ENCODE assay signal across 9 cellular contexts in the genomic region with DNA sequence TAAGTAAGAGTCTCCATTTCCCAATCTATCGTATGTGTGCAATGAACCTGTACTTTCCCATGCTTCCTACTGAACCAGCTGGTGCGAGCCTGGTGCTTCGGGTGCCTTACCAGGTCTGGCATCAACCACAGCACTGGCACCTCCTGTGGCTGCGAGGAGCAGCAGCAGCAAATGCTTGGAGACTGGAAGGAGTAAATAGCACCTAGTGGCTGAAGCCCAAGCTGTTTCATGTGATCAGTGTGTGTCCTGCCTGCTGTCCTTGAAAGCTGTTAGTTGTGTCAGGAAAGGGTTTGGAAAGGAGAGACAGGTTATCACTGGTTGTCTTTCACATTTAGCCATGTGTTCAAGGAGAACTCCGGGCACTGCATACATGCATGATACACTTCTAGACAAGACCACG. TPM values are rescaled to one million over a fixed set of nuclear protein-coding genes. Genes with fewer than 3 reads are reported as not detected.
DNase-seq lines count a peak whose midpoint lies in the region; ATAC-seq lines count a peak whose summit lies in the region.
"Had no signal": no experiment of that assay in that cellular context is flagged by ENCODE, and none has a peak within 500 bp of the region (broad histone marks: within the 10 kb centered on the region; RNA-seq: fewer than 3 reads in every experiment).

No MANE protein-coding gene starts in this region.

- no peaks in the 10 kb centered on the region for H3K4me1 Mint-ChIP-seq in activated CD8-positive, alpha-beta memory T cell treated with anti-CD3 and anti-CD28 coated beads, Interleukin-2, amount 10 ng/mL, durations not matched to agents 7 days and 5 days
- H3K4me1 Mint-ChIP-seq in stimulated activated naive CD8-positive, alpha-beta T cell treated with anti-CD3 and anti-CD28 coated beads, Interleukin-15, amount 100 ng/mL, for 72 hours = no peaks in the 10 kb centered on the region

- no peak for ATAC-seq in GM21390 (IDR thresholded peaks at IDR 0.05; ENCODE audit: unreplicated experiment)
- ATAC-seq in GM19463 (IDR thresholded peaks at IDR 0.05; ENCODE audit: unreplicated experiment) = no peak
- no peak for ATAC-seq in activated CD8-positive, alpha-beta memory T cell treated with anti-CD3 and anti-CD28 coated beads, Interleukin-2, amount 10 ng/mL, durations not matched to agents 7 days and 5 days
- no peak for ATAC-seq in stimulated activated naive CD8-positive, alpha-beta T cell treated with anti-CD3 and anti-CD28 coated beads, Interleukin-15, amount 100 ng/mL, for 72 hours

- H3K36me3 Mint-ChIP-seq in activated CD8-positive, alpha-beta memory T cell treated with anti-CD3 and anti-CD28 coated beads, Interleukin-2, amount 10 ng/mL, durations not matched to agents 7 days and 5 days = no peaks in the 10 kb centered on the region

- no peaks in the 10 kb centered on the region for H3K9me3 Mint-ChIP-seq in activated CD8-positive, alpha-beta memory T cell treated with anti-CD3 and anti-CD28 coated beads, Interleukin-2, amount 10 ng/mL, durations not matched to agents 7 days and 5 days (ENCODE audit: low read depth)
- no peaks in the 10 kb centered on the region for H3K9me3 Mint-ChIP-seq in stimulated activated naive CD8-positive, alpha-beta T cell treated with anti-CD3 and anti-CD28 coated beads, Interleukin-15, amount 100 ng/mL, for 72 hours

- CTCF ChIA-PET in activated CD8-positive, alpha-beta memory T cell treated with anti-CD3 and anti-CD28 coated beads, Interleukin-2, amount 10 ng/mL, durations not matched to agents 7 days and 5 days (lab: Charles Lee) = no interaction called here

- H3K4me3 Mint-ChIP-seq in activated CD8-positive, alpha-beta memory T cell treated with anti-CD3 and anti-CD28 coated beads, Interleukin-2, amount 10 ng/mL, durations not matched to agents 7 days and 5 days = no peak overlapping the region
- H3K4me3 Mint-ChIP-seq in stimulated activated naive CD8-positive, alpha-beta T cell treated with anti-CD3 and anti-CD28 coated beads, Interleukin-15, amount 100 ng/mL, for 72 hours = no peak overlapping the region

- peaks cover 38% of the 10 kb centered on the region for H3K27me3 Mint-ChIP-seq in activated CD8-positive, alpha-beta memory T cell treated with anti-CD3 and anti-CD28 coated beads, Interleukin-2, amount 10 ng/mL, durations not matched to agents 7 days and 5 days
- H3K27me3 Mint-ChIP-seq in stimulated activated naive CD8-positive, alpha-beta T cell treated with anti-CD3 and anti-CD28 coated beads, Interleukin-15, amount 100 ng/mL, for 72 hours = peaks cover 26% of the 10 kb centered on the region

- no peak overlapping the region for H3K27ac Mint-ChIP-seq in activated CD8-positive, alpha-beta memory T cell treated with anti-CD3 and anti-CD28 coated beads, Interleukin-2, amount 10 ng/mL, durations not matched to agents 7 days and 5 days
- no peak overlapping the region for H3K27ac Mint-ChIP-seq in stimulated activated naive CD8-positive, alpha-beta T cell treated with anti-CD3 and anti-CD28 coated beads, Interleukin-15, amount 100 ng/mL, for 72 hours

- DNase-seq in ELR (ENCODE audit: low read depth) (peak; percentile 61), NCI-H2171 (lab: John Stamatoyannopoulos, UW) (peak; percentile 81), dermis blood vessel endothelial cell (peak; percentile 3), occipital lobe (lab: John Stamatoyannopoulos, UW) (peak; percentile 22)
- DNase-seq in activated CD8-positive, alpha-beta memory T cell treated with anti-CD3 and anti-CD28 coated beads, Interleukin-2, amount 10 ng/mL, durations not matched to agents 7 days and 5 days = no peak
- DNase-seq in stimulated activated naive CD8-positive, alpha-beta T cell treated with anti-CD3 and anti-CD28 coated beads, Interleukin-15, amount 100 ng/mL, for 72 hours = no peak
- DNase-seq: T-helper 9 cell had no signal

RNA-seq across cellular contexts. Expression of gene PCOLCE2, which starts 31.8 kb away (rescaled TPM):
- 0.23 and 0.68 TPM in 2 replicates for total RNA-seq in dermis blood vessel endothelial cell
- 4.5 TPM for total RNA-seq in occipital lobe
- total RNA-seq in activated CD8-positive, alpha-beta memory T cell treated with anti-CD3 and anti-CD28 coated beads, Interleukin-2, amount 10 ng/mL, durations not matched to agents 7 days and 5 days = not detected

Comparison
In these comparisons a context has a peak if more than half of its experiments do, and no peak if none do; other contexts are left out.
1. DNase-seq: peak in ELR (single experiment), NCI-H2171 (single experiment), dermis blood vessel endothelial cell (single experiment) and occipital lobe (single experiment); none in activated CD8-positive, alpha-beta memory T cell treated with anti-CD3 and anti-CD28 coated beads, Interleukin-2, amount 10 ng/mL, durations not matched to agents 7 days and 5 days (single experiment) and stimulated activated naive CD8-positive, alpha-beta T cell treated with anti-CD3 and anti-CD28 coated beads, Interleukin-15, amount 100 ng/mL, for 72 hours (0 of 2).